ENCODE assay signal across 19 cellular contexts in the genomic region with DNA sequence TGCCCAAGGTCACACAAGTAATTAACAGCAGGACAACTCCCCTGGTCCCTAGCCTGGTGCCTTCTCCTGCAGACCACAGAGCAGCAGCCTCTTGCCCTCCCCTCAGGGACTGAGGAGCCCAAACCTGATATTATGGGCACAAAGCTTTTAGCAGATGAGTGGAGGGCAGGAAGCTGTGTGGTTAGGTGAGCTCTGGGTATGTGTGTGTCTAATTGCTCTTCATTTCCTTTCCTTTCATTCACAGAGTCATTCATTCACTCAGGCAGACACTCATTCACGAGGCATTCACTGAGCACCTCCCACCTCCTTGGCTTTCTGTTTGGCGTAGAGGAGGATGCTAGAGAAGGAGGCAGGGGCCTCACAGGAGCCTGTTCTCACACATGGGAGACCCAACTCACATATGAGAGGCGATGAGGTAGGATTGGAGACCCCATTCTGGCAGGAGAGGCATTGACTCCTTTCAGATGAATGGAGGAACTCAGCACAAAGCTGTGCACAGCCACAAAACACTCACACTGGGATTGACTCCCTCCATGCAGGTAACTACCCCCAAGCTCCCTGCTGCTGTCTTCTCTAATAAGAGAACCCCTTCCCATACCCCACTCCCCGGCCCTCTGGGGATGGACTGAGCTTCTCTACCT.
DNase-seq lines count a peak whose midpoint lies in the region; ATAC-seq and TF ChIP-seq lines count a peak whose summit lies in the region.
"Had no signal": no experiment of that assay in that cellular context is flagged by ENCODE, and none has a peak within 500 bp of the region (broad histone marks: within the 10 kb centered on the region; RNA-seq: fewer than 3 reads in every experiment).

No MANE protein-coding gene starts in this region.

- H3K9me2 ChIP-seq in GM23338 (ENCODE audit: insufficient read depth), result no peaks in the 10 kb centered on the region; the same call in 1 of the 2 replicates

- no peaks in the 10 kb centered on the region for H3K27me3 ChIP-seq in GM23338 (ENCODE audit: insufficient read depth)

- 0 out of 2 replicates have a peak overlapping the region, but pooled peaks have one; percentile 10 for H3K4me3 ChIP-seq in GM23338
- H3K4me3 ChIP-seq: GM23248 had no signal

- POLR2A ChIA-PET in activated naive CD8-positive, alpha-beta T cell treated with anti-CD3 and anti-CD28 coated beads, Interleukin-2, amount 10 ng/mL, durations not matched to agents 7 days and 5 days (lab: Charles Lee), result no interaction called here

- no peak overlapping the region for H3K27ac Mint-ChIP-seq in activated naive CD8-positive, alpha-beta T cell treated with anti-CD3 and anti-CD28 coated beads, Interleukin-2, amount 10 ng/mL, durations not matched to agents 7 days and 5 days
- H3K27ac Mint-ChIP-seq in activated naive CD8-positive, alpha-beta T cell treated with anti-CD3 and anti-CD28 coated beads, Interleukin-2, amount 50 U/mL, for 24 hours, result no peak overlapping the region
- no peak overlapping the region for H3K27ac Mint-ChIP-seq in GM23338
- H3K27ac Mint-ChIP-seq: activated T-cell treated with anti-CD3 and anti-CD28 coated beads, Interleukin-2, amount 50 U/mL, for 72 hours; natural killer cell; stimulated activated naive B cell treated with anti-CD40 and anti-IgM and Interleukin-4, amounts not matched to agents 10 μg/mL and 1 μg/mL and 100 μg/mL, for 72 hours had no signal

- no peak for TF ChIP-seq CTCF in GM23338 (conservative IDR thresholded peaks at IDR 0.05; ENCODE audit: low read depth in 2 of 2)

- H3K27ac ChIP-seq in GM23338 (ENCODE audit: low read depth), result no peak overlapping the region
- H3K27ac ChIP-seq: GM23248 had no signal

- H3K4me3 Mint-ChIP-seq in activated naive CD8-positive, alpha-beta T cell treated with anti-CD3 and anti-CD28 coated beads, Interleukin-2, amount 10 ng/mL, durations not matched to agents 7 days and 5 days, result no peak overlapping the region
- no peak overlapping the region for H3K4me3 Mint-ChIP-seq in activated naive CD8-positive, alpha-beta T cell treated with anti-CD3 and anti-CD28 coated beads, Interleukin-2, amount 50 U/mL, for 24 hours
- no peak overlapping the region for H3K4me3 Mint-ChIP-seq in GM23338
- H3K4me3 Mint-ChIP-seq: activated T-cell treated with anti-CD3 and anti-CD28 coated beads, Interleukin-2, amount 50 U/mL, for 72 hours; natural killer cell; stimulated activated naive B cell treated with anti-CD40 and anti-IgM and Interleukin-4, amounts not matched to agents 10 μg/mL and 1 μg/mL and 100 μg/mL, for 72 hours had no signal

- no peaks in the 10 kb centered on the region for H3F3A ChIP-seq in GM23338 (replicated peaks; ENCODE audit: low read depth)

- no peaks in the 10 kb centered on the region for H3K9me3 Mint-ChIP-seq in activated naive CD8-positive, alpha-beta T cell treated with anti-CD3 and anti-CD28 coated beads, Interleukin-2, amount 10 ng/mL, durations not matched to agents 7 days and 5 days
- H3K9me3 Mint-ChIP-seq in activated naive CD8-positive, alpha-beta T cell treated with anti-CD3 and anti-CD28 coated beads, Interleukin-2, amount 50 U/mL, for 24 hours, result no peaks in the 10 kb centered on the region
- H3K9me3 Mint-ChIP-seq in GM23338, result peaks cover 14% of the 10 kb centered on the region
- H3K9me3 Mint-ChIP-seq: activated T-cell treated with anti-CD3 and anti-CD28 coated beads, Interleukin-2, amount 50 U/mL, for 72 hours; natural killer cell; stimulated activated naive B cell treated with anti-CD40 and anti-IgM and Interleukin-4, amounts not matched to agents 10 μg/mL and 1 μg/mL and 100 μg/mL, for 72 hours had no signal

- H3K79me2 ChIP-seq in GM23338 (replicated peaks; ENCODE audit: insufficient read depth), result no peaks in the 10 kb centered on the region

- peaks cover 32% of the 10 kb centered on the region for H3K4me1 ChIP-seq in GM23338 (ENCODE audit: insufficient read depth)

- peaks cover 6% of the 10 kb centered on the region for H3K4me1 Mint-ChIP-seq in activated naive CD8-positive, alpha-beta T cell treated with anti-CD3 and anti-CD28 coated beads, Interleukin-2, amount 10 ng/mL, durations not matched to agents 7 days and 5 days
- H3K4me1 Mint-ChIP-seq in activated naive CD8-positive, alpha-beta T cell treated with anti-CD3 and anti-CD28 coated beads, Interleukin-2, amount 50 U/mL, for 24 hours, result no peaks in the 10 kb centered on the region
- peaks cover 42% of the 10 kb centered on the region for H3K4me1 Mint-ChIP-seq in GM23338
- H3K4me1 Mint-ChIP-seq: natural killer cell had no signal

- H3K27me3 Mint-ChIP-seq in activated naive CD8-positive, alpha-beta T cell treated with anti-CD3 and anti-CD28 coated beads, Interleukin-2, amount 10 ng/mL, durations not matched to agents 7 days and 5 days, result peaks cover 13% of the 10 kb centered on the region
- peaks cover 26% of the 10 kb centered on the region for H3K27me3 Mint-ChIP-seq in activated naive CD8-positive, alpha-beta T cell treated with anti-CD3 and anti-CD28 coated beads, Interleukin-2, amount 50 U/mL, for 24 hours
- peaks cover 14% of the 10 kb centered on the region for H3K27me3 Mint-ChIP-seq in GM23338 (ENCODE audit: insufficient read depth, low read depth, poor library complexity)

- peak overlapping the region; percentile 72; the same call in 1 of the 2 replicates for H2AFZ ChIP-seq in GM23338
- H2AFZ ChIP-seq: GM23248 had no signal

- no peaks in the 10 kb centered on the region for H4K20me1 ChIP-seq in GM23338 (replicated peaks; ENCODE audit: insufficient read depth)

- peak; percentile 91 for ATAC-seq in activated naive CD8-positive, alpha-beta T cell treated with anti-CD3 and anti-CD28 coated beads, Interleukin-2, amount 10 ng/mL, durations not matched to agents 7 days and 5 days (ENCODE audit: low read depth)
- no peak for ATAC-seq in activated naive CD8-positive, alpha-beta T cell treated with anti-CD3 and anti-CD28 coated beads, Interleukin-2, amount 50 U/mL, for 24 hours
- ATAC-seq in GM23338 (no peak), HG03558 (IDR thresholded peaks at IDR 0.05; ENCODE audit: extremely low read depth, unreplicated experiment) (peak; percentile 76)
- ATAC-seq: left ventricle myocardium superior; natural killer cell; right cardiac atrium; stimulated activated naive B cell treated with anti-CD40 and anti-IgM and Interleukin-4, amounts not matched to agents 10 μg/mL and 1 μg/mL and 100 μg/mL, for 72 hours had no signal

- no peaks in the 10 kb centered on the region for H3K36me3 ChIP-seq in GM23338 (ENCODE audit: insufficient read depth)

- no peak overlapping the region for H3K4me2 ChIP-seq in GM23338

- no peaks in the 10 kb centered on the region for H3K36me3 Mint-ChIP-seq in activated naive CD8-positive, alpha-beta T cell treated with anti-CD3 and anti-CD28 coated beads, Interleukin-2, amount 10 ng/mL, durations not matched to agents 7 days and 5 days
- no peaks in the 10 kb centered on the region for H3K36me3 Mint-ChIP-seq in activated naive CD8-positive, alpha-beta T cell treated with anti-CD3 and anti-CD28 coated beads, Interleukin-2, amount 50 U/mL, for 24 hours (ENCODE audit: low read depth)
- peaks cover 5% of the 10 kb centered on the region; the same call in 1 of the 3 replicates for H3K36me3 Mint-ChIP-seq in GM23338 (ENCODE audit: low read depth)
- H3K36me3 Mint-ChIP-seq: natural killer cell; stimulated activated naive B cell treated with anti-CD40 and anti-IgM and Interleukin-4, amounts not matched to agents 10 μg/mL and 1 μg/mL and 100 μg/mL, for 72 hours had no signal

- DNase-seq in activated naive CD8-positive, alpha-beta T cell treated with anti-CD3 and anti-CD28 coated beads, Interleukin-2, amount 10 ng/mL, durations not matched to agents 7 days and 5 days, result no peak
- no peak for DNase-seq in activated naive CD8-positive, alpha-beta T cell treated with anti-CD3 and anti-CD28 coated beads, Interleukin-2, amount 50 U/mL, for 24 hours
- DNase-seq in GM23338 (ENCODE audit: low spot score), result no peak
- DNase-seq in renal cortical epithelial cell (ENCODE audit: low read depth), result peak; percentile 15
- no peak for DNase-seq in COLO668 (lab: John Stamatoyannopoulos, UW; ENCODE audit: unreplicated experiment)
- no peak for DNase-seq in DMS 273 (lab: John Stamatoyannopoulos, UW; ENCODE audit: unreplicated experiment)
- DNase-seq in Ammon's horn (ENCODE audit: low spot score), result no peak
- DNase-seq: activated CD4-positive, CD25-positive, alpha-beta regulatory T cell; activated T-cell treated with anti-CD3 and anti-CD28 coated beads, Interleukin-2, amount 50 U/mL, for 72 hours; GM23248; hypothalamus; Kasumi-1; left ventricle myocardium superior; natural killer cell; NCI-H2081; right cardiac atrium; stimulated activated CD4-positive, alpha-beta T cell treated with anti-CD3 and anti-CD28 coated beads, Interleukin-4, amount 100 ng/mL, for 1 hour; stimulated activated naive B cell treated with anti-CD40 and anti-IgM and Interleukin-4, amounts not matched to agents 10 μg/mL and 1 μg/mL and 100 μg/mL, for 72 hours had no signal

TF ChIP-seq in GM23338, 12 proteins besides CTCF, POLR2A, EP300 and RAD21 (continues in another document):
- TF ChIP-seq EZH2phosphoT487 (IDR thresholded peaks at IDR 0.05; ENCODE audit: unreplicated experiment), result no peak
- TF ChIP-seq ZNF114 (CRISPR knock-in tag; IDR thresholded peaks at IDR 0.05), result no peak
- TF ChIP-seq, protein P1, sequence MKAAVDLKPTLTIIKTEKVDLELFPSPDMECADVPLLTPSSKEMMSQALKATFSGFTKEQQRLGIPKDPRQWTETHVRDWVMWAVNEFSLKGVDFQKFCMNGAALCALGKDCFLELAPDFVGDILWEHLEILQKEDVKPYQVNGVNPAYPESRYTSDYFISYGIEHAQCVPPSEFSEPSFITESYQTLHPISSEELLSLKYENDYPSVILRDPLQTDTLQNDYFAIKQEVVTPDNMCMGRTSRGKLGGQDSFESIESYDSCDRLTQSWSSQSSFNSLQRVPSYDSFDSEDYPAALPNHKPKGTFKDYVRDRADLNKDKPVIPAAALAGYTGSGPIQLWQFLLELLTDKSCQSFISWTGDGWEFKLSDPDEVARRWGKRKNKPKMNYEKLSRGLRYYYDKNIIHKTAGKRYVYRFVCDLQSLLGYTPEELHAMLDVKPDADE (IDR thresholded peaks at IDR 0.05), result no peak
- TF ChIP-seq ZNF331 (CRISPR knock-in tag; IDR thresholded peaks at IDR 0.05; ENCODE audit: low read depth), result no peak
- no peak for TF ChIP-seq JUNB (IDR thresholded peaks at IDR 0.05; ENCODE audit: unreplicated experiment)
- no peak for TF ChIP-seq STAT1 (IDR thresholded peaks at IDR 0.05; ENCODE audit: unreplicated experiment)

Comparison
In these comparisons a context has a peak if more than half of its experiments do, and no peak if none do; other contexts are left out.
1. ATAC-seq: peak in activated naive CD8-positive, alpha-beta T cell treated with anti-CD3 and anti-CD28 coated beads, Interleukin-2, amount 10 ng/mL, durations not matched to agents 7 days and 5 days (single experiment) and HG03558 (single experiment); none in activated naive CD8-positive, alpha-beta T cell treated with anti-CD3 and anti-CD28 coated beads, Interleukin-2, amount 50 U/mL, for 24 hours (single experiment) and GM23338 (single experiment).